10 cellular contexts compared by ENCODE assay signal in genomic region chr14:99757331-99758070, GRCh38. TPM values are rescaled to one million over a fixed set of nuclear protein-coding genes. Genes with fewer than 3 reads are reported as not detected.
DNase-seq lines count a peak whose midpoint lies in the region; ATAC-seq and TF ChIP-seq lines count a peak whose summit lies in the region.
"Had no signal": no experiment of that assay in that cellular context is flagged by ENCODE, and none has a peak within 500 bp of the region (broad histone marks: within the 10 kb centered on the region; RNA-seq: fewer than 3 reads in every experiment).

No MANE protein-coding gene starts in this region.

- H3K27ac ChIP-seq in RWPE2 (ENCODE audit: poor library complexity, severe bottlenecking): peak overlapping the region; percentile 92
- no peak overlapping the region for H3K27ac ChIP-seq in CD8-positive, alpha-beta T cell (ENCODE audit: low read depth, low read length)
- H3K27ac ChIP-seq: prostate gland had no signal

- peaks cover 56% of the 10 kb centered on the region for H3K27me3 Mint-ChIP-seq in stimulated activated naive CD8-positive, alpha-beta T cell treated with anti-CD3 and anti-CD28 coated beads, Interleukin-15, amount 100 ng/mL, for 72 hours
- peaks cover 23% of the 10 kb centered on the region for H3K27me3 Mint-ChIP-seq in CD8-positive, alpha-beta T cell (ENCODE audit: low read depth)

- no peaks in the 10 kb centered on the region for H3K9me3 ChIP-seq in RWPE2 (ENCODE audit: severe bottlenecking)
- H3K9me3 ChIP-seq in CD8-positive, alpha-beta T cell (ENCODE audit: low read length): no peaks in the 10 kb centered on the region
- H3K9me3 ChIP-seq: prostate gland had no signal

- intact Hi-C loops in CD8-positive, alpha-beta T cell (cut with DNase I, micrococcal nuclease): no loop called here

- H3K9me3 Mint-ChIP-seq in stimulated activated effector memory CD8-positive, alpha-beta T cell treated with anti-CD3 and anti-CD28 coated beads, Interleukin-12 subunit alpha, Interleukin-12 subunit beta, amount 100 ng/mL, for 72 hours: no peaks in the 10 kb centered on the region
- H3K9me3 Mint-ChIP-seq in stimulated activated naive CD8-positive, alpha-beta T cell treated with anti-CD3 and anti-CD28 coated beads, Interleukin-15, amount 100 ng/mL, for 72 hours: no peaks in the 10 kb centered on the region
- no peaks in the 10 kb centered on the region for H3K9me3 Mint-ChIP-seq in CD8-positive, alpha-beta T cell

- H3K27me3 ChIP-seq in RWPE2 (ENCODE audit: insufficient read depth, poor library complexity, severe bottlenecking): no peaks in the 10 kb centered on the region
- peaks cover 16% of the 10 kb centered on the region for H3K27me3 ChIP-seq in CD8-positive, alpha-beta T cell (ENCODE audit: insufficient read depth, low read length)

- no peak overlapping the region for H3K4me3 Mint-ChIP-seq in stimulated activated effector memory CD8-positive, alpha-beta T cell treated with anti-CD3 and anti-CD28 coated beads, Interleukin-12 subunit alpha, Interleukin-12 subunit beta, amount 100 ng/mL, for 72 hours
- H3K4me3 Mint-ChIP-seq in stimulated activated naive CD8-positive, alpha-beta T cell treated with anti-CD3 and anti-CD28 coated beads, Interleukin-15, amount 100 ng/mL, for 72 hours: no peak overlapping the region
- no peak overlapping the region for H3K4me3 Mint-ChIP-seq in CD8-positive, alpha-beta T cell

- H3K36me3 ChIP-seq in RWPE2 (ENCODE audit: low read depth): no peaks in the 10 kb centered on the region
- no peaks in the 10 kb centered on the region for H3K36me3 ChIP-seq in CD8-positive, alpha-beta T cell (ENCODE audit: insufficient read depth, low read length)
- H3K36me3 ChIP-seq: prostate gland had no signal

- ATAC-seq in RWPE2 (ENCODE audit: low read depth): peak; percentile 35
- ATAC-seq in stimulated activated effector memory CD8-positive, alpha-beta T cell treated with anti-CD3 and anti-CD28 coated beads, Interleukin-12 subunit alpha, Interleukin-12 subunit beta, amount 100 ng/mL, for 72 hours: peak; percentile 65
- no peak for ATAC-seq in HG02938 (IDR thresholded peaks at IDR 0.05; ENCODE audit: unreplicated experiment)
- ATAC-seq in stimulated activated naive CD8-positive, alpha-beta T cell treated with anti-CD3 and anti-CD28 coated beads, Interleukin-15, amount 100 ng/mL, for 72 hours: no peak
- no peak for ATAC-seq in CD8-positive, alpha-beta T cell

- no peak for TF ChIP-seq CTCF in RWPE2 (IDR thresholded peaks at IDR 0.05; ENCODE audit: poor library complexity, severe bottlenecking)
- TF ChIP-seq CTCF in fibroblast of the aortic adventitia (IDR thresholded peaks at IDR 0.05; ENCODE audit: insufficient read depth, low read length): no peak
- no peak for TF ChIP-seq CTCF in CD8-positive, alpha-beta T cell (IDR thresholded peaks at IDR 0.05)

- CTCF ChIA-PET in CD8-positive, alpha-beta T cell (lab: Charles Lee): no interaction called here

- POLR2A ChIA-PET in CD8-positive, alpha-beta T cell (lab: Charles Lee): no interaction called here

- H3K4me1 ChIP-seq in RWPE2 (ENCODE audit: insufficient read depth, poor library complexity, severe bottlenecking): peaks cover 48% of the 10 kb centered on the region
- peaks cover 9% of the 10 kb centered on the region for H3K4me1 ChIP-seq in CD8-positive, alpha-beta T cell (ENCODE audit: insufficient read depth, low read length)
- H3K4me1 ChIP-seq: prostate gland had no signal

- peak; percentile 97 for DNase-seq in GM04504 (ENCODE audit: low read depth)
- DNase-seq in RWPE2 (ENCODE audit: low spot score): peak; percentile 73
- DNase-seq in fibroblast of the aortic adventitia (ENCODE audit: low read depth): peak; percentile 90
- no peak for DNase-seq in stimulated activated effector memory CD8-positive, alpha-beta T cell treated with anti-CD3 and anti-CD28 coated beads, Interleukin-12 subunit alpha, Interleukin-12 subunit beta, amount 100 ng/mL, for 72 hours (ENCODE audit: low spot score in 2 of 2)
- no peak for DNase-seq in stimulated activated CD8-positive, alpha-beta memory T cell treated with anti-CD3 and anti-CD28 coated beads, Interleukin-4, amount 100 ng/mL, for 48 hours
- DNase-seq in stimulated activated naive CD8-positive, alpha-beta T cell treated with anti-CD3 and anti-CD28 coated beads, Interleukin-15, amount 100 ng/mL, for 72 hours: no peak
- DNase-seq in CD8-positive, alpha-beta T cell: no peak
- DNase-seq: stimulated activated naive CD8-positive, alpha-beta T cell treated with anti-CD3 and anti-CD28 coated beads, Interleukin-15, Interleukin-2, amounts not matched to agents 100 U/mL and 50 U/mL, for 24 hours had no signal

- no peak overlapping the region for H3K27ac Mint-ChIP-seq in stimulated activated effector memory CD8-positive, alpha-beta T cell treated with anti-CD3 and anti-CD28 coated beads, Interleukin-12 subunit alpha, Interleukin-12 subunit beta, amount 100 ng/mL, for 72 hours
- no peak overlapping the region for H3K27ac Mint-ChIP-seq in stimulated activated naive CD8-positive, alpha-beta T cell treated with anti-CD3 and anti-CD28 coated beads, Interleukin-15, amount 100 ng/mL, for 72 hours
- H3K27ac Mint-ChIP-seq in CD8-positive, alpha-beta T cell: no peak overlapping the region

- H3K4me3 ChIP-seq in RWPE2 (ENCODE audit: severe bottlenecking) (no peak overlapping the region), fibroblast of the aortic adventitia (ENCODE audit: low read depth, low read length) (no peak overlapping the region)
- H3K4me3 ChIP-seq in CD8-positive, alpha-beta T cell (ENCODE audit: low read depth, low read length): no peak overlapping the region
- H3K4me3 ChIP-seq: prostate gland had no signal

- no peaks in the 10 kb centered on the region for H3K36me3 Mint-ChIP-seq in stimulated activated effector memory CD8-positive, alpha-beta T cell treated with anti-CD3 and anti-CD28 coated beads, Interleukin-12 subunit alpha, Interleukin-12 subunit beta, amount 100 ng/mL, for 72 hours
- H3K36me3 Mint-ChIP-seq in CD8-positive, alpha-beta T cell: no peaks in the 10 kb centered on the region

- H3K4me1 Mint-ChIP-seq in stimulated activated effector memory CD8-positive, alpha-beta T cell treated with anti-CD3 and anti-CD28 coated beads, Interleukin-12 subunit alpha, Interleukin-12 subunit beta, amount 100 ng/mL, for 72 hours: peaks cover 23% of the 10 kb centered on the region
- peaks cover 20% of the 10 kb centered on the region for H3K4me1 Mint-ChIP-seq in stimulated activated naive CD8-positive, alpha-beta T cell treated with anti-CD3 and anti-CD28 coated beads, Interleukin-15, amount 100 ng/mL, for 72 hours
- H3K4me1 Mint-ChIP-seq in CD8-positive, alpha-beta T cell (ENCODE audit: low read depth): peaks cover 9% of the 10 kb centered on the region

RNA-seq across cellular contexts. Expression of gene EML1, which starts 35.7 kb away (rescaled TPM):
- total RNA-seq in fibroblast of the aortic adventitia (ENCODE audit: low replicate concordance): 80.3 and 163 TPM in 2 replicates
- total RNA-seq in CD8-positive, alpha-beta T cell: not detected

Comparison
In these comparisons a context has a peak if more than half of its experiments do, and no peak if none do; other contexts are left out.
1. DNase-seq: peak in GM04504 (single experiment), RWPE2 (single experiment) and fibroblast of the aortic adventitia (single experiment); none in stimulated activated effector memory CD8-positive, alpha-beta T cell treated with anti-CD3 and anti-CD28 coated beads, Interleukin-12 subunit alpha, Interleukin-12 subunit beta, amount 100 ng/mL, for 72 hours (0 of 2), stimulated activated CD8-positive, alpha-beta memory T cell treated with anti-CD3 and anti-CD28 coated beads, Interleukin-4, amount 100 ng/mL, for 48 hours (single experiment), stimulated activated naive CD8-positive, alpha-beta T cell treated with anti-CD3 and anti-CD28 coated beads, Interleukin-15, amount 100 ng/mL, for 72 hours (0 of 2) and CD8-positive, alpha-beta T cell (0 of 7).
2. ATAC-seq: peak in RWPE2 (single experiment) and stimulated activated effector memory CD8-positive, alpha-beta T cell treated with anti-CD3 and anti-CD28 coated beads, Interleukin-12 subunit alpha, Interleukin-12 subunit beta, amount 100 ng/mL, for 72 hours (single experiment); none in HG02938 (single experiment), stimulated activated naive CD8-positive, alpha-beta T cell treated with anti-CD3 and anti-CD28 coated beads, Interleukin-15, amount 100 ng/mL, for 72 hours (single experiment) and CD8-positive, alpha-beta T cell (single experiment).
3. RNA of gene EML1, which starts 35.7 kb away (total RNA-seq): 80.3 to 163 TPM in fibroblast of the aortic adventitia; not detected in CD8-positive, alpha-beta T cell; every median in the first group is over 10 times any median in the second.